In genomic region chr12:70270108-70270507, GRCh38 we compare ENCODE assay signal across 1 cellular context.
TF ChIP-seq lines count a peak whose summit lies in the region.

No MANE protein-coding gene starts in this region.

TF ChIP-seq in HEK293, 187 proteins besides CTCF, POLR2A, EP300 and RAD21 (continued from another document):
- no peak for TF ChIP-seq ZNF280D (tag by site-specific recombination; IDR thresholded peaks at IDR 0.05)
